In genomic region chr7:114243646-114244045, GRCh38 we compare ENCODE assay signal across 22 cellular contexts.
DNase-seq lines count a peak whose midpoint lies in the region; ATAC-seq and TF ChIP-seq lines count a peak whose summit lies in the region.
"Had no signal": no experiment of that assay in that cellular context is flagged by ENCODE, and none has a peak within 500 bp of the region (broad histone marks: within the 10 kb centered on the region; RNA-seq: fewer than 3 reads in every experiment).

No MANE protein-coding gene starts in this region.

- no peaks in the 10 kb centered on the region for H3K27me3 Mint-ChIP-seq in CD4-positive, alpha-beta T cell

- H3K4me1 Mint-ChIP-seq in CD4-positive, alpha-beta T cell (ENCODE audit: low read depth), result no peaks in the 10 kb centered on the region

- H3K27me3 ChIP-seq in CD4-positive, alpha-beta T cell (ENCODE audit: control insufficient read depth, insufficient read depth, low read length), result no peaks in the 10 kb centered on the region
- H3K27me3 ChIP-seq: BLaER1, MG63, Peyer's patch, SJCRH30 had no signal

- H3K9me3 ChIP-seq in CD4-positive, alpha-beta T cell (ENCODE audit: control insufficient read depth, low read length), result no peaks in the 10 kb centered on the region
- H3K9me3 ChIP-seq: BLaER1, MG63, Peyer's patch had no signal

- intact Hi-C loops in CD4-positive, alpha-beta T cell (cut with DNase I, micrococcal nuclease), result no loop called here

- POLR2A ChIA-PET in CD4-positive, alpha-beta T cell (lab: Charles Lee), result no interaction called here

- no peak overlapping the region for H3K27ac ChIP-seq in CD4-positive, alpha-beta T cell (ENCODE audit: low read depth, low read length)
- H3K27ac ChIP-seq: BLaER1, Peyer's patch, SJCRH30 had no signal

- no peak overlapping the region for H3K4me3 Mint-ChIP-seq in CD4-positive, alpha-beta T cell
- H3K4me3 Mint-ChIP-seq: CD8-positive, alpha-beta T cell had no signal

- no peak overlapping the region for H3K4me3 ChIP-seq in retinal pigment epithelial cell (ENCODE audit: low read length)
- H3K4me3 ChIP-seq: BLaER1, MG63, Peyer's patch, SJCRH30 had no signal

- no peak for TF ChIP-seq CTCF in retinal pigment epithelial cell (conservative IDR thresholded peaks at IDR 0.05; ENCODE audit: low read depth, low read length)
- no peak for TF ChIP-seq CTCF in CD4-positive, alpha-beta T cell (IDR thresholded peaks at IDR 0.05)

- no peak for ATAC-seq in CD4-positive, alpha-beta T cell (ENCODE audit: poor library complexity)
- no peak for ATAC-seq in HG03039 (IDR thresholded peaks at IDR 0.05; ENCODE audit: unreplicated experiment)
- ATAC-seq: CD8-positive, alpha-beta T cell had no signal

- H3K36me3 Mint-ChIP-seq in CD4-positive, alpha-beta T cell (ENCODE audit: low read depth), result no peaks in the 10 kb centered on the region
- H3K36me3 Mint-ChIP-seq: CD8-positive, alpha-beta T cell had no signal

- peak; percentile 11 for DNase-seq in NCI-H2171 (lab: John Stamatoyannopoulos, UW)
- peak; percentile 70 for DNase-seq in astrocyte of the hippocampus (ENCODE audit: low read depth, low spot score)
- DNase-seq in kidney tubule cell (ENCODE audit: low spot score), result peak; percentile 66
- peak; percentile 76 for DNase-seq in retinal pigment epithelial cell (ENCODE audit: low read depth)
- DNase-seq in stimulated activated CD4-positive, alpha-beta T cell treated with anti-CD3 and anti-CD28 coated beads, Interleukin-2, amount 100 ng/mL, for 24 hours, result no peak
- no peak for DNase-seq in CD4-positive, alpha-beta T cell
- no peak for DNase-seq in SKM-1 treated with dmso at 0.1 percent for 144 hours (lab: John Stamatoyannopoulos, UW; ENCODE audit: unreplicated experiment)
- DNase-seq: CD8-positive, alpha-beta T cell; DMS153; GDM1; GOT3; HCEC 1CT; MG63; NCI-H1417; NCI-H1694 treated with DMSO at 0.1 percent for 48 hours; NCI-H524; NCI-H774; NK-92 treated with Interleukin-12 subunit alpha and Interleukin-12 subunit beta, amount 100 ng/mL, for 24 hours; Peyer's patch; SJCRH30 had no signal

- H3K9me3 Mint-ChIP-seq in CD4-positive, alpha-beta T cell, result peaks cover 2% of the 10 kb centered on the region
- H3K9me3 Mint-ChIP-seq: CD8-positive, alpha-beta T cell had no signal

- no peak overlapping the region for H3K27ac Mint-ChIP-seq in CD4-positive, alpha-beta T cell
- H3K27ac Mint-ChIP-seq: CD8-positive, alpha-beta T cell had no signal

- CTCF ChIA-PET in CD4-positive, alpha-beta T cell (lab: Charles Lee), result no interaction called here

Comparison
In these comparisons a context has a peak if more than half of its experiments do, and no peak if none do; other contexts are left out.
1. DNase-seq: peak in NCI-H2171 (single experiment), astrocyte of the hippocampus (single experiment), kidney tubule cell (single experiment) and retinal pigment epithelial cell (single experiment); none in stimulated activated CD4-positive, alpha-beta T cell treated with anti-CD3 and anti-CD28 coated beads, Interleukin-2, amount 100 ng/mL, for 24 hours (0 of 2), CD4-positive, alpha-beta T cell (0 of 10) and SKM-1 treated with dmso at 0.1 percent for 144 hours (single experiment).